ENCODE assay signal across 1 cellular context in the genomic region with DNA sequence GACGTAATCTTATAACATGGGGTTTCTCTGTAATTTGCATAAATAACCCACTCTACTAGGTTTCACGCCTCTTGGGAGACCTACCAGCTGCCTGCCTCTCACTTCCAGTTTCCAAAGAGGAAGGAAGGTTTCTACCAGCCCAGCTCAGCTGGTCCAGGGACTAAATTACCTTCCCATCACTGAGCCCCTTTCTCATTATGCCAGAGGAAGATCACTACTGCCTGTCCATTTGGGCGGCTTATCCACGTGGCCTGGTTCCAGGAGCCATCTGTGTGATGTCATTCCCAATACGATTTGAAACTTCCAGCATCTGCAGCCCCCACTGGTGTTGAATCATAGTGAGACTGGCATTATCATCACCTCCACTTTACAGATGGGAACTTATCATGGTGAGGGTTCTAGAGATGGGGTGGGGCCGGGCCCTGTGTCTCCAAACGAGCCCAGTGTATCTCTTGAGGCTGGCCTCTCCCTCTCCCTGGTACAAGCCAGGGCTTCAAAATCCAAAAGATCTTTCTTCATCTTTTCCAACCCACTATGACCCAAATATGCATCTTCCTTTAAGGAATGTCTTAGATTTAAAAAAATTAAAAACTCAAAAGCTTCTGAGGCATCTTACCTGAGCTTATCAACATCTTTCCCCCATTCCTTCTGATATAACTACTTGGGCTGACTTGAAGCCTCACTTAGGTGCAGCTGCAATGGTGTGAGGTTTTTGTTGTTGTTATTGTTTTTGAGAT.
TF ChIP-seq lines count a peak whose summit lies in the region.

No MANE protein-coding gene starts in this region.

TF ChIP-seq in GM12878, 131 proteins besides CTCF, POLR2A, EP300 and RAD21 (continued from another document):
- TF ChIP-seq, protein P1, sequence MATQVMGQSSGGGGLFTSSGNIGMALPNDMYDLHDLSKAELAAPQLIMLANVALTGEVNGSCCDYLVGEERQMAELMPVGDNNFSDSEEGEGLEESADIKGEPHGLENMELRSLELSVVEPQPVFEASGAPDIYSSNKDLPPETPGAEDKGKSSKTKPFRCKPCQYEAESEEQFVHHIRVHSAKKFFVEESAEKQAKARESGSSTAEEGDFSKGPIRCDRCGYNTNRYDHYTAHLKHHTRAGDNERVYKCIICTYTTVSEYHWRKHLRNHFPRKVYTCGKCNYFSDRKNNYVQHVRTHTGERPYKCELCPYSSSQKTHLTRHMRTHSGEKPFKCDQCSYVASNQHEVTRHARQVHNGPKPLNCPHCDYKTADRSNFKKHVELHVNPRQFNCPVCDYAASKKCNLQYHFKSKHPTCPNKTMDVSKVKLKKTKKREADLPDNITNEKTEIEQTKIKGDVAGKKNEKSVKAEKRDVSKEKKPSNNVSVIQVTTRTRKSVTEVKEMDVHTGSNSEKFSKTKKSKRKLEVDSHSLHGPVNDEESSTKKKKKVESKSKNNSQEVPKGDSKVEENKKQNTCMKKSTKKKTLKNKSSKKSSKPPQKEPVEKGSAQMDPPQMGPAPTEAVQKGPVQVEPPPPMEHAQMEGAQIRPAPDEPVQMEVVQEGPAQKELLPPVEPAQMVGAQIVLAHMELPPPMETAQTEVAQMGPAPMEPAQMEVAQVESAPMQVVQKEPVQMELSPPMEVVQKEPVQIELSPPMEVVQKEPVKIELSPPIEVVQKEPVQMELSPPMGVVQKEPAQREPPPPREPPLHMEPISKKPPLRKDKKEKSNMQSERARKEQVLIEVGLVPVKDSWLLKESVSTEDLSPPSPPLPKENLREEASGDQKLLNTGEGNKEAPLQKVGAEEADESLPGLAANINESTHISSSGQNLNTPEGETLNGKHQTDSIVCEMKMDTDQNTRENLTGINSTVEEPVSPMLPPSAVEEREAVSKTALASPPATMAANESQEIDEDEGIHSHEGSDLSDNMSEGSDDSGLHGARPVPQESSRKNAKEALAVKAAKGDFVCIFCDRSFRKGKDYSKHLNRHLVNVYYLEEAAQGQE (IDR thresholded peaks at IDR 0.05; ENCODE audit: low read depth, low read length): no peak
- TF ChIP-seq STAT3 (IDR thresholded peaks at IDR 0.05; ENCODE audit: low read depth, low read length) (no peak), NFXL1 (IDR thresholded peaks at IDR 0.05; ENCODE audit: borderline replicate concordance) (no peak), ZNF217 (IDR thresholded peaks at IDR 0.05) (no peak), POU2F2 (IDR thresholded peaks at IDR 0.05; ENCODE audit: borderline replicate concordance, low read depth, low read length) (peak; percentile 91), TCF3 (IDR thresholded peaks at IDR 0.05; ENCODE audit: borderline replicate concordance, insufficient read depth, low read depth, low read length) (peak; percentile 73; the same call in 1 of the 2 replicates), CHD2 (IDR thresholded peaks at IDR 0.05; ENCODE audit: borderline replicate concordance, low read depth, low read length) (no peak), IKZF1 (conservative IDR thresholded peaks at IDR 0.05) (peak; percentile 64), POLR2AphosphoS5 (IDR thresholded peaks at IDR 0.05; ENCODE audit: low read length) (no peak), PAX5 (IDR thresholded peaks at IDR 0.05; ENCODE audit: borderline replicate concordance, low read depth, low read length) (0 out of 2 replicates have a peak, but pooled peaks have one; percentile 17), ATF7 (IDR thresholded peaks at IDR 0.05; ENCODE audit: low read depth) (peak; percentile 57)
- TF ChIP-seq, protein P2, sequence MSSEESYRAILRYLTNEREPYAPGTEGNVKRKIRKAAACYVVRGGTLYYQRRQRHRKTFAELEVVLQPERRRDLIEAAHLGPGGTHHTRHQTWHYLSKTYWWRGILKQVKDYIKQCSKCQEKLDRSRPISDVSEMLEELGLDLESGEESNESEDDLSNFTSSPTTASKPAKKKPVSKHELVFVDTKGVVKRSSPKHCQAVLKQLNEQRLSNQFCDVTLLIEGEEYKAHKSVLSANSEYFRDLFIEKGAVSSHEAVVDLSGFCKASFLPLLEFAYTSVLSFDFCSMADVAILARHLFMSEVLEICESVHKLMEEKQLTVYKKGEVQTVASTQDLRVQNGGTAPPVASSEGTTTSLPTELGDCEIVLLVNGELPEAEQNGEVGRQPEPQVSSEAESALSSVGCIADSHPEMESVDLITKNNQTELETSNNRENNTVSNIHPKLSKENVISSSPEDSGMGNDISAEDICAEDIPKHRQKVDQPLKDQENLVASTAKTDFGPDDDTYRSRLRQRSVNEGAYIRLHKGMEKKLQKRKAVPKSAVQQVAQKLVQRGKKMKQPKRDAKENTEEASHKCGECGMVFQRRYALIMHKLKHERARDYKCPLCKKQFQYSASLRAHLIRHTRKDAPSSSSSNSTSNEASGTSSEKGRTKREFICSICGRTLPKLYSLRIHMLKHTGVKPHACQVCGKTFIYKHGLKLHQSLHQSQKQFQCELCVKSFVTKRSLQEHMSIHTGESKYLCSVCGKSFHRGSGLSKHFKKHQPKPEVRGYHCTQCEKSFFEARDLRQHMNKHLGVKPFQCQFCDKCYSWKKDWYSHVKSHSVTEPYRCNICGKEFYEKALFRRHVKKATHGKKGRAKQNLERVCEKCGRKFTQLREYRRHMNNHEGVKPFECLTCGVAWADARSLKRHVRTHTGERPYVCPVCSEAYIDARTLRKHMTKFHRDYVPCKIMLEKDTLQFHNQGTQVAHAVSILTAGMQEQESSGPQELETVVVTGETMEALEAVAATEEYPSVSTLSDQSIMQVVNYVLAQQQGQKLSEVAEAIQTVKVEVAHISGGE (CRISPR knock-in tag; IDR thresholded peaks at IDR 0.05): no peak
- TF ChIP-seq, protein P3, sequence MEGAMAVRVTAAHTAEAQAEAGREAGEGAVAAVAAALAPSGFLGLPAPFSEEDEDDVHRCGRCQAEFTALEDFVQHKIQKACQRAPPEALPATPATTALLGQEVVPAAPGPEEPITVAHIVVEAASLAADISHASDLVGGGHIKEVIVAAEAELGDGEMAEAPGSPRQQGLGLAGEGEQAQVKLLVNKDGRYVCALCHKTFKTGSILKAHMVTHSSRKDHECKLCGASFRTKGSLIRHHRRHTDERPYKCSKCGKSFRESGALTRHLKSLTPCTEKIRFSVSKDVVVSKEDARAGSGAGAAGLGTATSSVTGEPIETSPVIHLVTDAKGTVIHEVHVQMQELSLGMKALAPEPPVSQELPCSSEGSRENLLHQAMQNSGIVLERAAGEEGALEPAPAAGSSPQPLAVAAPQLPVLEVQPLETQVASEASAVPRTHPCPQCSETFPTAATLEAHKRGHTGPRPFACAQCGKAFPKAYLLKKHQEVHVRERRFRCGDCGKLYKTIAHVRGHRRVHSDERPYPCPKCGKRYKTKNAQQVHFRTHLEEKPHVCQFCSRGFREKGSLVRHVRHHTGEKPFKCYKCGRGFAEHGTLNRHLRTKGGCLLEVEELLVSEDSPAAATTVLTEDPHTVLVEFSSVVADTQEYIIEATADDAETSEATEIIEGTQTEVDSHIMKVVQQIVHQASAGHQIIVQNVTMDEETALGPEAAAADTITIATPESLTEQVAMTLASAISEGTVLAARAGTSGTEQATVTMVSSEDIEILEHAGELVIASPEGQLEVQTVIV (IDR thresholded peaks at IDR 0.05; ENCODE audit: borderline replicate concordance, partially characterized antibody): no peak
- TF ChIP-seq, protein P4, sequence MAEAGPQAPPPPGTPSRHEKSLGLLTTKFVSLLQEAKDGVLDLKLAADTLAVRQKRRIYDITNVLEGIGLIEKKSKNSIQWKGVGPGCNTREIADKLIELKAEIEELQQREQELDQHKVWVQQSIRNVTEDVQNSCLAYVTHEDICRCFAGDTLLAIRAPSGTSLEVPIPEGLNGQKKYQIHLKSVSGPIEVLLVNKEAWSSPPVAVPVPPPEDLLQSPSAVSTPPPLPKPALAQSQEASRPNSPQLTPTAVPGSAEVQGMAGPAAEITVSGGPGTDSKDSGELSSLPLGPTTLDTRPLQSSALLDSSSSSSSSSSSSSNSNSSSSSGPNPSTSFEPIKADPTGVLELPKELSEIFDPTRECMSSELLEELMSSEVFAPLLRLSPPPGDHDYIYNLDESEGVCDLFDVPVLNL (IDR thresholded peaks at IDR 0.05; ENCODE audit: low read depth, low read length): no peak
- TF ChIP-seq, protein P5, sequence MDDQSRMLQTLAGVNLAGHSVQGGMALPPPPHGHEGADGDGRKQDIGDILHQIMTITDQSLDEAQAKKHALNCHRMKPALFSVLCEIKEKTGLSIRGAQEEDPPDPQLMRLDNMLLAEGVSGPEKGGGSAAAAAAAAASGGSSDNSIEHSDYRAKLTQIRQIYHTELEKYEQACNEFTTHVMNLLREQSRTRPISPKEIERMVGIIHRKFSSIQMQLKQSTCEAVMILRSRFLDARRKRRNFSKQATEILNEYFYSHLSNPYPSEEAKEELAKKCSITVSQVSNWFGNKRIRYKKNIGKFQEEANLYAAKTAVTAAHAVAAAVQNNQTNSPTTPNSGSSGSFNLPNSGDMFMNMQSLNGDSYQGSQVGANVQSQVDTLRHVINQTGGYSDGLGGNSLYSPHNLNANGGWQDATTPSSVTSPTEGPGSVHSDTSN (IDR thresholded peaks at IDR 0.05; ENCODE audit: insufficient replicate concordance, low read depth, low read length): no peak
